In the genomic region with DNA sequence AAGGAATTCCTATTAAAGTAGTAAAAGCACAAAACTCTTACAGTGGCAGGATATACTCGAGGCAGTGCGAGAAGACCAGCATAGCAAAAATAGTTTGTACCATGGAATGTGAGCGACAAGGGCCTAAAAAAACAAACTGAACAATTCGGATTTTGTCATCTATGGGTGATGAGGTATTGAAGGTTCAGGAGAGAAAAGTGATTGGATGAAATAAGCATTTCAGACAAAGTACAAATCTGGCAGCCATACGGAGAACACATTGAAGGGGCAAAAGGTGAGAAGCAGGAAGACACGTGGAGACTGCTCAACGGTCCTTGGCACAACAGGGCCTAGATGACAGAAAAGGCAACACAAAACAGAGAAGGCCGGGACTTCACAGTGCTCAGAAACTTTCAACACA, we compare ENCODE assay signal across 1 cellular context.
TF ChIP-seq lines count a peak whose summit lies in the region.

No MANE protein-coding gene starts in this region.

TF ChIP-seq in WTC11, 78 proteins besides CTCF, POLR2A, EP300 and RAD21 (continued from another document):
- TF ChIP-seq, protein P1, sequence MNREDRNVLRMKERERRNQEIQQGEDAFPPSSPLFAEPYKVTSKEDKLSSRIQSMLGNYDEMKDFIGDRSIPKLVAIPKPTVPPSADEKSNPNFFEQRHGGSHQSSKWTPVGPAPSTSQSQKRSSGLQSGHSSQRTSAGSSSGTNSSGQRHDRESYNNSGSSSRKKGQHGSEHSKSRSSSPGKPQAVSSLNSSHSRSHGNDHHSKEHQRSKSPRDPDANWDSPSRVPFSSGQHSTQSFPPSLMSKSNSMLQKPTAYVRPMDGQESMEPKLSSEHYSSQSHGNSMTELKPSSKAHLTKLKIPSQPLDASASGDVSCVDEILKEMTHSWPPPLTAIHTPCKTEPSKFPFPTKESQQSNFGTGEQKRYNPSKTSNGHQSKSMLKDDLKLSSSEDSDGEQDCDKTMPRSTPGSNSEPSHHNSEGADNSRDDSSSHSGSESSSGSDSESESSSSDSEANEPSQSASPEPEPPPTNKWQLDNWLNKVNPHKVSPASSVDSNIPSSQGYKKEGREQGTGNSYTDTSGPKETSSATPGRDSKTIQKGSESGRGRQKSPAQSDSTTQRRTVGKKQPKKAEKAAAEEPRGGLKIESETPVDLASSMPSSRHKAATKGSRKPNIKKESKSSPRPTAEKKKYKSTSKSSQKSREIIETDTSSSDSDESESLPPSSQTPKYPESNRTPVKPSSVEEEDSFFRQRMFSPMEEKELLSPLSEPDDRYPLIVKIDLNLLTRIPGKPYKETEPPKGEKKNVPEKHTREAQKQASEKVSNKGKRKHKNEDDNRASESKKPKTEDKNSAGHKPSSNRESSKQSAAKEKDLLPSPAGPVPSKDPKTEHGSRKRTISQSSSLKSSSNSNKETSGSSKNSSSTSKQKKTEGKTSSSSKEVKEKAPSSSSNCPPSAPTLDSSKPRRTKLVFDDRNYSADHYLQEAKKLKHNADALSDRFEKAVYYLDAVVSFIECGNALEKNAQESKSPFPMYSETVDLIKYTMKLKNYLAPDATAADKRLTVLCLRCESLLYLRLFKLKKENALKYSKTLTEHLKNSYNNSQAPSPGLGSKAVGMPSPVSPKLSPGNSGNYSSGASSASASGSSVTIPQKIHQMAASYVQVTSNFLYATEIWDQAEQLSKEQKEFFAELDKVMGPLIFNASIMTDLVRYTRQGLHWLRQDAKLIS (CRISPR knock-in tag; IDR thresholded peaks at IDR 0.05; ENCODE audit: borderline replicate concordance), result no peak
- TF ChIP-seq, protein P2, sequence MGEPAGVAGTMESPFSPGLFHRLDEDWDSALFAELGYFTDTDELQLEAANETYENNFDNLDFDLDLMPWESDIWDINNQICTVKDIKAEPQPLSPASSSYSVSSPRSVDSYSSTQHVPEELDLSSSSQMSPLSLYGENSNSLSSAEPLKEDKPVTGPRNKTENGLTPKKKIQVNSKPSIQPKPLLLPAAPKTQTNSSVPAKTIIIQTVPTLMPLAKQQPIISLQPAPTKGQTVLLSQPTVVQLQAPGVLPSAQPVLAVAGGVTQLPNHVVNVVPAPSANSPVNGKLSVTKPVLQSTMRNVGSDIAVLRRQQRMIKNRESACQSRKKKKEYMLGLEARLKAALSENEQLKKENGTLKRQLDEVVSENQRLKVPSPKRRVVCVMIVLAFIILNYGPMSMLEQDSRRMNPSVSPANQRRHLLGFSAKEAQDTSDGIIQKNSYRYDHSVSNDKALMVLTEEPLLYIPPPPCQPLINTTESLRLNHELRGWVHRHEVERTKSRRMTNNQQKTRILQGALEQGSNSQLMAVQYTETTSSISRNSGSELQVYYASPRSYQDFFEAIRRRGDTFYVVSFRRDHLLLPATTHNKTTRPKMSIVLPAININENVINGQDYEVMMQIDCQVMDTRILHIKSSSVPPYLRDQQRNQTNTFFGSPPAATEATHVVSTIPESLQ (CRISPR knock-in tag; IDR thresholded peaks at IDR 0.05), result no peak
- TF ChIP-seq CREB1 (CRISPR knock-in tag; IDR thresholded peaks at IDR 0.05), result no peak
